ENCODE assay signal across 12 cellular contexts in the genomic region with DNA sequence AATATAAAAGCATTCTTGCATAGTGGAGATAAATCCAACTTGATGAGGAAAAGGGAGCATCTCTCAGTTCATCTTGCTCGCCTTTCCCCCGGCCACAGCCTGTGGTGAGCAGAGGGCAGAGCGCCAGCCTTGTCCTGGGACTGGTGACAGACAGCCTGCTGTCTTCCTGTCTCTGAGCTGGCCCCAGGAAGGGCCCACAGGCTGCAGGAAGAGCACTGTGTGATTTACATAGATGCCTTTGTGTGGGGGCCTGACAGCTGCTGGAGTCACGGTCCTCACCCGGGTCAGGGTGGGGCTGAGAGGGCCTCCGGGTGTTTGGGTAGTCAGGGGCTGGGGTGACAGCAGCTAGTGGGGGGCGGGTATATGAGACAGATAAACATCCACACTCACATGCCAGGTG. TPM values are rescaled to one million over a fixed set of nuclear protein-coding genes. Genes with fewer than 3 reads are reported as not detected.
DNase-seq lines count a peak whose midpoint lies in the region; ATAC-seq and TF ChIP-seq lines count a peak whose summit lies in the region.
"Had no signal": no experiment of that assay in that cellular context is flagged by ENCODE, and none has a peak within 500 bp of the region (broad histone marks: within the 10 kb centered on the region; RNA-seq: fewer than 3 reads in every experiment).

No MANE protein-coding gene starts in this region.

- H3K4me3 ChIP-seq in GM12865 (ENCODE audit: low read depth, low read length) (no peak overlapping the region), coronary artery (no peak overlapping the region)
- H3K4me3 ChIP-seq: PC-9, smooth muscle cell had no signal

- no peak overlapping the region for H3K27ac Mint-ChIP-seq in natural killer cell
- H3K27ac Mint-ChIP-seq: activated naive CD8-positive, alpha-beta T cell had no signal

- peaks cover 14 to 19% of the 10 kb centered on the region in 2 donors for H3K27me3 Mint-ChIP-seq in natural killer cell (ENCODE audit: low read depth in 2 of 2)

- peak in 2 of 3 donors; percentile 28 to 37 for ATAC-seq in natural killer cell

- H3K27ac ChIP-seq in coronary artery = no peak overlapping the region
- H3K27ac ChIP-seq: PC-9 had no signal

- peaks cover 5 to 7% of the 10 kb centered on the region in 2 donors for H3K4me1 Mint-ChIP-seq in natural killer cell

- H3K4me3 Mint-ChIP-seq in natural killer cell = no peak overlapping the region
- H3K4me3 Mint-ChIP-seq: activated naive CD8-positive, alpha-beta T cell; naive B cell had no signal

- intact Hi-C loops in natural killer cell (cut with micrococcal nuclease) = no loop called here

- DNase-seq in GM12865 (ENCODE audit: low read depth) (peak; percentile 41), NCI-H1105 treated with DMSO at 0.1 percent for 48 hours (lab: John Stamatoyannopoulos, UW) (peak; percentile 23), coronary artery (ENCODE audit: low spot score) (peak; percentile 68), natural killer cell (no peak)
- no peak for DNase-seq in effector CD4-positive, alpha-beta T cell
- DNase-seq in activated CD4-positive, alpha-beta T cell treated with anti-CD3 and anti-CD28 coated beads, Interleukin-2, amount 50 U/mL, for 1 hour = no peak
- DNase-seq in stimulated activated CD4-positive, alpha-beta T cell treated with anti-CD3 and anti-CD28 coated beads, Interleukin-12 subunit alpha, Interleukin-12 subunit beta, amount 100 ng/mL, for 4 hours = no peak
- DNase-seq: MM.1S, naive B cell, PC-9 had no signal

- no peaks in the 10 kb centered on the region for H3K36me3 Mint-ChIP-seq in natural killer cell

- no peak for TF ChIP-seq CTCF in GM12865 (IDR thresholded peaks at IDR 0.05; ENCODE audit: insufficient read depth, low read depth, low read length, missing control alignments)
- TF ChIP-seq CTCF in coronary artery (IDR thresholded peaks at IDR 0.05) = no peak
- no peak for TF ChIP-seq CTCF in natural killer cell (IDR thresholded peaks at IDR 0.05)

- H3K9me3 Mint-ChIP-seq in natural killer cell = peaks cover 0 to 3% of the 10 kb centered on the region in 2 donors

RNA-seq across cellular contexts. Expression of a gene that starts 29.4 kb away (rescaled TPM):
- not detected for total RNA-seq in natural killer cell

RNA-seq across cellular contexts. Expression of a gene that starts 44.2 kb away (rescaled TPM):
- not detected for total RNA-seq in natural killer cell
- total RNA-seq: PC-9 had no signal

Comparison
In these comparisons a context has a peak if more than half of its experiments do, and no peak if none do; other contexts are left out.
1. DNase-seq: peak in GM12865 (single experiment), NCI-H1105 treated with DMSO at 0.1 percent for 48 hours (single experiment) and coronary artery (single experiment); none in natural killer cell (single experiment), effector CD4-positive, alpha-beta T cell (single experiment), activated CD4-positive, alpha-beta T cell treated with anti-CD3 and anti-CD28 coated beads, Interleukin-2, amount 50 U/mL, for 1 hour (single experiment) and stimulated activated CD4-positive, alpha-beta T cell treated with anti-CD3 and anti-CD28 coated beads, Interleukin-12 subunit alpha, Interleukin-12 subunit beta, amount 100 ng/mL, for 4 hours (single experiment).